In genomic region chr3:173943264-173943663, GRCh38 we compare ENCODE assay signal across 19 cellular contexts.
"Had no signal": no experiment of that assay in that cellular context is flagged by ENCODE, and none has a peak within 500 bp of the region (broad histone marks: within the 10 kb centered on the region; RNA-seq: fewer than 3 reads in every experiment).

No MANE protein-coding gene starts in this region.

- DNase-seq: effector memory CD8-positive, alpha-beta T cell; esophagus squamous epithelium; foreskin fibroblast; heart right ventricle; islet precursor cell; mammary epithelial cell; naive thymus-derived CD4-positive, alpha-beta T cell; nephron progenitor cell; psoas muscle; retina; right lobe of liver; stimulated activated CD4-positive, alpha-beta T cell treated with anti-CD3 and anti-CD28 coated beads, Interleukin-4, amount 100 ng/mL, for 24 hours; tibial artery; upper lobe of left lung; uterus had no signal

- H3K4me1 Mint-ChIP-seq: stimulated activated memory B cell treated with anti-CD40 and anti-IgM and Interleukin-4, amounts not matched to agents 10 μg/mL and 1 μg/mL and 100 μg/mL, for 72 hours had no signal

- H3K4me3 Mint-ChIP-seq: dendritic cell treated with granulocyte-macrophage colony-stimulating factor and Interleukin-4, amounts not matched to agents 40 ng/mL and 50 ng/mL, for 4 days; effector memory CD8-positive, alpha-beta T cell; naive thymus-derived CD4-positive, alpha-beta T cell; nephron progenitor cell; stimulated activated memory B cell treated with anti-CD40 and anti-IgM and Interleukin-4, amounts not matched to agents 10 μg/mL and 1 μg/mL and 100 μg/mL, for 72 hours; stimulated activated naive CD8-positive, alpha-beta T cell treated with anti-CD3 and anti-CD28 coated beads, Interleukin-15, Interleukin-2, amounts not matched to agents 100 ng/mL and 50 ng/mL, for 24 hours had no signal

- H3K27me3 Mint-ChIP-seq: dendritic cell treated with granulocyte-macrophage colony-stimulating factor and Interleukin-4, amounts not matched to agents 40 ng/mL and 50 ng/mL, for 4 days; effector memory CD8-positive, alpha-beta T cell; naive thymus-derived CD4-positive, alpha-beta T cell; stimulated activated memory B cell treated with anti-CD40 and anti-IgM and Interleukin-4, amounts not matched to agents 10 μg/mL and 1 μg/mL and 100 μg/mL, for 72 hours; stimulated activated naive CD8-positive, alpha-beta T cell treated with anti-CD3 and anti-CD28 coated beads, Interleukin-15, Interleukin-2, amounts not matched to agents 100 ng/mL and 50 ng/mL, for 24 hours had no signal

- H3K9me3 Mint-ChIP-seq: dendritic cell treated with granulocyte-macrophage colony-stimulating factor and Interleukin-4, amounts not matched to agents 40 ng/mL and 50 ng/mL, for 4 days; nephron progenitor cell; stimulated activated memory B cell treated with anti-CD40 and anti-IgM and Interleukin-4, amounts not matched to agents 10 μg/mL and 1 μg/mL and 100 μg/mL, for 72 hours; stimulated activated naive CD8-positive, alpha-beta T cell treated with anti-CD3 and anti-CD28 coated beads, Interleukin-15, Interleukin-2, amounts not matched to agents 100 ng/mL and 50 ng/mL, for 24 hours had no signal

- H3K36me3 Mint-ChIP-seq: naive thymus-derived CD4-positive, alpha-beta T cell; stimulated activated memory B cell treated with anti-CD40 and anti-IgM and Interleukin-4, amounts not matched to agents 10 μg/mL and 1 μg/mL and 100 μg/mL, for 72 hours had no signal

- H3K27ac Mint-ChIP-seq: dendritic cell treated with granulocyte-macrophage colony-stimulating factor and Interleukin-4, amounts not matched to agents 40 ng/mL and 50 ng/mL, for 4 days; effector memory CD8-positive, alpha-beta T cell; naive thymus-derived CD4-positive, alpha-beta T cell; nephron progenitor cell; stimulated activated memory B cell treated with anti-CD40 and anti-IgM and Interleukin-4, amounts not matched to agents 10 μg/mL and 1 μg/mL and 100 μg/mL, for 72 hours; stimulated activated naive CD8-positive, alpha-beta T cell treated with anti-CD3 and anti-CD28 coated beads, Interleukin-15, Interleukin-2, amounts not matched to agents 100 ng/mL and 50 ng/mL, for 24 hours had no signal

- ATAC-seq: effector memory CD8-positive, alpha-beta T cell; heart right ventricle; left lobe of liver; naive thymus-derived CD4-positive, alpha-beta T cell; psoas muscle; right lobe of liver; stimulated activated memory B cell treated with anti-CD40 and anti-IgM and Interleukin-4, amounts not matched to agents 10 μg/mL and 1 μg/mL and 100 μg/mL, for 72 hours had no signal
